In genomic region chr3:142828703-142829304, GRCh38 we compare ENCODE assay signal across 8 cellular contexts.
DNase-seq lines count a peak whose midpoint lies in the region; ATAC-seq and TF ChIP-seq lines count a peak whose summit lies in the region.

No MANE protein-coding gene starts in this region.

- H3K27ac ChIP-seq in SK-N-MC (no peak overlapping the region), heart left ventricle (no peak overlapping the region)

- peaks cover 18% of the 10 kb centered on the region for H3K27me3 Mint-ChIP-seq in activated naive CD8-positive, alpha-beta T cell treated with anti-CD3 and anti-CD28 coated beads, Interleukin-2, amount 10 ng/mL, durations not matched to agents 7 days and 5 days

- H3K36me3 ChIP-seq in SK-N-MC (ENCODE audit: insufficient read depth, low read length): no peaks in the 10 kb centered on the region
- peaks cover 0 to 21% (median 0%) of the 10 kb centered on the region in 9 donors for H3K36me3 ChIP-seq in heart left ventricle

- no peaks in the 10 kb centered on the region for H3K27me3 ChIP-seq in heart left ventricle

- ATAC-seq in HG02763 (IDR thresholded peaks at IDR 0.05; ENCODE audit: unreplicated experiment) (peak; percentile 98), heart left ventricle (peak; percentile 78 to 97 (median 96))
- ATAC-seq in activated naive CD8-positive, alpha-beta T cell treated with anti-CD3 and anti-CD28 coated beads, Interleukin-2, amount 10 ng/mL, durations not matched to agents 7 days and 5 days (ENCODE audit: low read depth): peak; percentile 92

- POLR2A ChIA-PET in activated naive CD8-positive, alpha-beta T cell treated with anti-CD3 and anti-CD28 coated beads, Interleukin-2, amount 10 ng/mL, durations not matched to agents 7 days and 5 days (lab: Charles Lee): interaction anchor here (0.6 kb wide), 1 partner anchor 237 kb away, joined by 5 read pairs; no protein-coding TSS in a partner anchor

- no peak overlapping the region for H3K4me3 ChIP-seq in SK-N-MC
- no peak overlapping the region for H3K4me3 ChIP-seq in heart left ventricle

- no peaks in the 10 kb centered on the region for H3K9me3 ChIP-seq in SK-N-MC (ENCODE audit: low read depth, low read length)
- no peaks in the 10 kb centered on the region for H3K9me3 ChIP-seq in heart left ventricle

- 23 to 28% (median 24%) methylated on average over 9 of the region's 9 CpGs for WGBS in heart left ventricle, 4 donors

- H3K27ac Mint-ChIP-seq in activated naive CD8-positive, alpha-beta T cell treated with anti-CD3 and anti-CD28 coated beads, Interleukin-2, amount 10 ng/mL, durations not matched to agents 7 days and 5 days: no peak overlapping the region

- H3K4me1 Mint-ChIP-seq in activated naive CD8-positive, alpha-beta T cell treated with anti-CD3 and anti-CD28 coated beads, Interleukin-2, amount 10 ng/mL, durations not matched to agents 7 days and 5 days: peaks cover 2% of the 10 kb centered on the region

- DNase-seq in NCI-H524 (lab: John Stamatoyannopoulos, UW) (peak; percentile 43 to 84), NCI-H524 treated with DMSO at 0.1 percent for 48 hours (lab: John Stamatoyannopoulos, UW) (no peak), NCI-H1092 treated with DMSO at 0.1 percent for 48 hours (lab: John Stamatoyannopoulos, UW) (peak; percentile 70), SK-N-MC (ENCODE audit: low read depth, low spot score) (peak; percentile 48), heart left ventricle (peak; percentile 67 to 87 (median 75)), pulmonary artery endothelial cell (ENCODE audit: low read depth, low spot score) (peak; percentile 46)
- DNase-seq in activated naive CD8-positive, alpha-beta T cell treated with anti-CD3 and anti-CD28 coated beads, Interleukin-2, amount 10 ng/mL, durations not matched to agents 7 days and 5 days: peak; percentile 74

- H3K36me3 Mint-ChIP-seq in activated naive CD8-positive, alpha-beta T cell treated with anti-CD3 and anti-CD28 coated beads, Interleukin-2, amount 10 ng/mL, durations not matched to agents 7 days and 5 days: no peaks in the 10 kb centered on the region

- peaks cover 0 to 5% (median 0%) of the 10 kb centered on the region in 12 donors for H3K4me1 ChIP-seq in heart left ventricle

- no peak overlapping the region for H3K9ac ChIP-seq in SK-N-MC (ENCODE audit: insufficient read length)

- intact Hi-C loops in heart left ventricle (cut with DNase I): loop anchor here (1.0 to 10.0 kb wide), 8 partner anchors 162 to 244 kb away; partner anchors contain the start of gene PLS1 (in 1 of the 10)

- TF ChIP-seq CTCF in heart left ventricle (IDR thresholded peaks at IDR 0.05): peak; percentile 74 to 84 (median 80)

- no peak overlapping the region for H3K4me3 Mint-ChIP-seq in activated naive CD8-positive, alpha-beta T cell treated with anti-CD3 and anti-CD28 coated beads, Interleukin-2, amount 10 ng/mL, durations not matched to agents 7 days and 5 days

- no peak for TF ChIP-seq POLR2A in heart left ventricle (IDR thresholded peaks at IDR 0.05)

- no peaks in the 10 kb centered on the region for H3K9me3 Mint-ChIP-seq in activated naive CD8-positive, alpha-beta T cell treated with anti-CD3 and anti-CD28 coated beads, Interleukin-2, amount 10 ng/mL, durations not matched to agents 7 days and 5 days
